5 cellular contexts compared by ENCODE assay signal in the genomic region with DNA sequence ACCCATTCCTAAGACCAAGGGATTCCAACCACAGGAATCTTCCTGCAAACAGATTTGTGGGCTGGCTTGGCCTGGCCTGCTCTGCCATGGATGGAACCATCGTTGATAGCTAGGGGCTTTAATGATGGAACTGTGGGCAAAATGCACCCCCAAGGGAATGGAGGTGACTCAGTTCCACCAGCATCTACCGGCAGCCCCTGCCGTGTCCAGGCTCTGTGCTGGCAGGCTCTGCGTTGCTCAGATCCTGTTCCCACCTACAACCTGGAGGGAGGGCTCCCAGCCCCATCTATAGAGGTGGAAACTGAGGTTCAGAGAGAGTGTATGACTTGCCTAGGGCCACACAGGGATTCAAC.
"Had no signal": no experiment of that assay in that cellular context is flagged by ENCODE, and none has a peak within 500 bp of the region (broad histone marks: within the 10 kb centered on the region; RNA-seq: fewer than 3 reads in every experiment).

No MANE protein-coding gene starts in this region.

- H3K9me3 ChIP-seq: esophagus muscularis mucosa, ovary, upper lobe of right lung had no signal

- H3K4me3 ChIP-seq: ovary, upper lobe of right lung had no signal

- H3K36me3 ChIP-seq: esophagus muscularis mucosa, ovary, upper lobe of right lung had no signal

- H3K27me3 ChIP-seq: ovary had no signal

- H3K27ac ChIP-seq: esophagus muscularis mucosa, ovary, upper lobe of right lung had no signal

- FAIRE-seq: endometrium, kidney had no signal
